In genomic region chr14:73457050-73457934, GRCh38 we compare ENCODE assay signal across 8 cellular contexts. TPM values are rescaled to one million over a fixed set of nuclear protein-coding genes. Genes with fewer than 3 reads are reported as not detected.
DNase-seq lines count a peak whose midpoint lies in the region; ATAC-seq and FAIRE-seq lines count a peak whose summit lies in the region.

No MANE protein-coding gene starts in this region.

- DNase-seq in COLO668 (lab: John Stamatoyannopoulos, UW; ENCODE audit: unreplicated experiment), result peak; percentile 39
- DNase-seq in HTR-8/SVneo (ENCODE audit: insufficient read length, low spot score), result peak; percentile 55
- DNase-seq in activated CD4-positive, alpha-beta T cell treated with anti-CD3 and anti-CD28 coated beads, Interleukin-2, amount 50 U/mL, for 1 hour, result peak; percentile 7
- DNase-seq in epithelial cell of prostate (ENCODE audit: low read depth, low spot score), result no peak
- DNase-seq in H4 (ENCODE audit: low spot score), result no peak

- H3K4me1 ChIP-seq in mucosa of stomach (ENCODE audit: control insufficient read depth, insufficient read depth, low read length), result peaks cover 43% of the 10 kb centered on the region
- H3K4me1 ChIP-seq in urinary bladder (ENCODE audit: insufficient read depth), result no peaks in the 10 kb centered on the region

- 1% methylated on average over 25 of the region's 25 CpGs for WGBS in urinary bladder

- H3K27me3 ChIP-seq in mucosa of stomach (ENCODE audit: control insufficient read depth, insufficient read depth, low read length), result no peaks in the 10 kb centered on the region

- H3K27ac ChIP-seq in epithelial cell of prostate, result peak overlapping the region; percentile 67
- H3K27ac ChIP-seq in urinary bladder (ENCODE audit: low read depth), result peak overlapping the region; percentile 66

- FAIRE-seq in HTR-8/SVneo (lab: Jason Lieb, UNC), result peak; percentile 72

- no peaks in the 10 kb centered on the region for H3K9me3 ChIP-seq in mucosa of stomach (ENCODE audit: control insufficient read depth, low read length)

- ATAC-seq in HG03280 (IDR thresholded peaks at IDR 0.05; ENCODE audit: unreplicated experiment), result no peak

- peak overlapping the region; percentile 95 for H3K9ac ChIP-seq in mucosa of stomach (ENCODE audit: low read length)

- H3K4me3 ChIP-seq in mucosa of stomach (ENCODE audit: low read length) (peak overlapping the region; percentile 95), urinary bladder (ENCODE audit: low read depth, low read length) (peak overlapping the region; percentile 89)

- H3K36me3 ChIP-seq in mucosa of stomach (ENCODE audit: control insufficient read depth, insufficient read depth, low read length), result no peaks in the 10 kb centered on the region
- no peaks in the 10 kb centered on the region for H3K36me3 ChIP-seq in urinary bladder (ENCODE audit: insufficient read depth)

RNA-seq across cellular contexts. Expression of gene NUMB, which starts 1.1 kb away (rescaled TPM):
- total RNA-seq in urinary bladder, result 57.9 TPM
- polyA plus RNA-seq in urinary bladder, result 52.3 TPM
- total RNA-seq in H4 (2014; rRNA removed; shearing (Covaris generic)), result 13.2 and 16.1 TPM in 2 replicates

RNA-seq across cellular contexts. Expression of gene RIOX1, which starts 33.4 kb away (rescaled TPM):
- 9.9 TPM for total RNA-seq in urinary bladder
- polyA plus RNA-seq in urinary bladder, result 9.7 TPM
- 9.0 and 12.3 TPM in 2 replicates for total RNA-seq in H4 (2014; rRNA removed; shearing (Covaris generic))

Comparison
In these comparisons a context has a peak if more than half of its experiments do, and no peak if none do; other contexts are left out.
1. DNase-seq: peak in COLO668 (single experiment), HTR-8/SVneo (single experiment) and activated CD4-positive, alpha-beta T cell treated with anti-CD3 and anti-CD28 coated beads, Interleukin-2, amount 50 U/mL, for 1 hour (single experiment); none in epithelial cell of prostate (single experiment) and H4 (single experiment).